Comparison of ENCODE assay signal across 17 cellular contexts in genomic region chr5:92554447-92555085, GRCh38.
DNase-seq lines count a peak whose midpoint lies in the region; ATAC-seq, FAIRE-seq and TF ChIP-seq lines count a peak whose summit lies in the region.
"Had no signal": no experiment of that assay in that cellular context is flagged by ENCODE, and none has a peak within 500 bp of the region (broad histone marks: within the 10 kb centered on the region; RNA-seq: fewer than 3 reads in every experiment).

No MANE protein-coding gene starts in this region.

- H3K36me3 Mint-ChIP-seq in osteocyte (ENCODE audit: unreplicated experiment), result peaks cover 3% of the 10 kb centered on the region

- DNase-seq in H54 (ENCODE audit: insufficient read length, low spot score) (no peak), SJCRH30 (peak; percentile 10 to 34), iPS-NIHi11 (ENCODE audit: low spot score) (peak; percentile 16), osteocyte (ENCODE audit: extremely low spot score, unreplicated experiment) (no peak), aorta (no peak), GF-D8 (lab: John Stamatoyannopoulos, UW) (no peak)
- no peak for DNase-seq in NK-92 treated with Interleukin-12 subunit alpha and Interleukin-12 subunit beta, amount 100 ng/mL, for 24 hours (lab: John Stamatoyannopoulos, UW)
- DNase-seq: C1 segment of cervical spinal cord, DMS153, EL, MV-4-11, NCI-H1417 treated with DMSO at 0.1 percent for 48 hours, NCI-H2029 treated with DMSO at 0.1 percent for 48 hours, NCI-H2227 treated with DMSO at 0.1 percent for 48 hours, NCI-H526 had no signal

- H3K9me3 ChIP-seq in SJCRH30 (replicated peaks) (no peaks in the 10 kb centered on the region), aorta (ENCODE audit: control insufficient read depth, low read length) (no peaks in the 10 kb centered on the region)

- H3K4me1 ChIP-seq in SJCRH30 (peaks cover 24% of the 10 kb centered on the region), aorta (ENCODE audit: control insufficient read depth in 1 of 2, insufficient read depth in 2 of 2, low read length in 2 of 2) (no peaks in the 10 kb centered on the region)

- H3K27ac ChIP-seq in SJCRH30 (no peak overlapping the region), aorta (ENCODE audit: low read depth in 1 of 2, low read length in 2 of 2) (no peak overlapping the region)

- TF ChIP-seq CTCF in osteocyte (IDR thresholded peaks at IDR 0.05), result no peak

- WGBS in aorta, 2 donors, result 64 to 78% methylated on average over 1 of the region's 1 CpG

- no peak for TF ChIP-seq POLR2A in H54 (IDR thresholded peaks at IDR 0.05; ENCODE audit: low read depth, low read length)

- H3K27ac Mint-ChIP-seq in osteocyte (ENCODE audit: unreplicated experiment), result peak overlapping the region; percentile 77

- peaks cover 4% of the 10 kb centered on the region for H3K9me3 Mint-ChIP-seq in osteocyte (ENCODE audit: unreplicated experiment)

- H3K27me3 ChIP-seq in SJCRH30 (no peaks in the 10 kb centered on the region), aorta (ENCODE audit: control insufficient read depth in 1 of 2, insufficient read depth in 2 of 2, low read length in 1 of 2) (no peaks in the 10 kb centered on the region)

- intact Hi-C loops in aorta (cut with DNase I), result no loop called here

- ATAC-seq in aorta (ENCODE audit: low FRiP score), result no peak

- H3K4me3 ChIP-seq in SJCRH30 (no peak overlapping the region), aorta (ENCODE audit: low read length in 2 of 2) (no peak overlapping the region)

- H3K4me1 Mint-ChIP-seq in osteocyte (ENCODE audit: unreplicated experiment), result peaks cover 62% of the 10 kb centered on the region

- H3K4me3 Mint-ChIP-seq in osteocyte (ENCODE audit: unreplicated experiment), result no peak overlapping the region

- peak; percentile 76 for FAIRE-seq in H54 (lab: Jason Lieb, UNC)
- FAIRE-seq: GM12892, GM19239 had no signal

- H3K27me3 Mint-ChIP-seq in osteocyte (ENCODE audit: unreplicated experiment), result no peaks in the 10 kb centered on the region

- H3K36me3 ChIP-seq in SJCRH30, result no peaks in the 10 kb centered on the region
- H3K36me3 ChIP-seq in aorta (ENCODE audit: control insufficient read depth in 1 of 2, insufficient read depth in 2 of 2, low read length in 1 of 2), result no peaks in the 10 kb centered on the region

Comparison
In these comparisons a context has a peak if more than half of its experiments do, and no peak if none do; other contexts are left out.
1. DNase-seq: peak in SJCRH30 (2 of 2) and iPS-NIHi11 (single experiment); none in H54 (single experiment), osteocyte (single experiment), aorta (0 of 2), NK-92 treated with Interleukin-12 subunit alpha and Interleukin-12 subunit beta, amount 100 ng/mL, for 24 hours (single experiment) and GF-D8 (single experiment).